Comparison of ENCODE assay signal across 12 cellular contexts in genomic region chr18:80009661-80010550, GRCh38. TPM values are rescaled to one million over a fixed set of nuclear protein-coding genes. Genes with fewer than 3 reads are reported as not detected.
DNase-seq lines count a peak whose midpoint lies in the region; ATAC-seq and TF ChIP-seq lines count a peak whose summit lies in the region.
"Had no signal": no experiment of that assay in that cellular context is flagged by ENCODE, and none has a peak within 500 bp of the region (broad histone marks: within the 10 kb centered on the region; RNA-seq: fewer than 3 reads in every experiment).

No MANE protein-coding gene starts in this region.

- peak overlapping the region; percentile 86 for H3K27ac ChIP-seq in AG04450 (ENCODE audit: low read depth, low read length)
- peak overlapping the region; percentile 21 for H3K27ac ChIP-seq in muscle layer of duodenum (ENCODE audit: low read length)

- TF ChIP-seq CTCF in AG04450 (IDR thresholded peaks at IDR 0.05; ENCODE audit: low read depth, low read length) (no peak), epithelial cell of proximal tubule (conservative IDR thresholded peaks at IDR 0.05; ENCODE audit: low read depth, low read length) (no peak)

- peaks cover 16% of the 10 kb centered on the region for H3K9me3 ChIP-seq in AG04450 (ENCODE audit: control insufficient read depth, insufficient read depth, low read length)
- peaks cover 0 to 30% of the 10 kb centered on the region in 2 donors for H3K9me3 ChIP-seq in muscle layer of duodenum (ENCODE audit: control insufficient read depth in 1 of 2, low read length in 2 of 2)

- H3K4me3 ChIP-seq in AG04450 (ENCODE audit: low read depth, low read length) (no peak overlapping the region), epithelial cell of proximal tubule (ENCODE audit: low read depth, low read length) (peak overlapping the region; percentile 25), muscle layer of duodenum (ENCODE audit: low read depth in 1 of 2, low read length in 2 of 2) (peak overlapping the region in 1 of 2 donors; percentile 10)
- H3K4me3 ChIP-seq: dorsolateral prefrontal cortex had no signal

- H3K4me1 ChIP-seq in muscle layer of duodenum (ENCODE audit: control insufficient read depth in 1 of 2, insufficient read depth in 2 of 2, low read length in 2 of 2): peaks cover 0 to 10% of the 10 kb centered on the region in 2 donors

- DNase-seq in AG04450 (ENCODE audit: low read depth, low spot score) (peak; percentile 85), NCI-H226 (peak; percentile 88), epithelial cell of proximal tubule (ENCODE audit: low read depth) (peak; percentile 91), NCI-H1105 treated with DMSO at 0.1 percent for 48 hours (lab: John Stamatoyannopoulos, UW) (no peak), NCI-H1092 (lab: John Stamatoyannopoulos, UW) (no peak), NCI-H510A (lab: John Stamatoyannopoulos, UW) (no peak)
- DNase-seq: CD4-positive, CD25-positive, alpha-beta regulatory T cell; NCI-H69 had no signal

- ATAC-seq in GM18520 (IDR thresholded peaks at IDR 0.05; ENCODE audit: unreplicated experiment): no peak
- ATAC-seq: stimulated activated effector memory CD8-positive, alpha-beta T cell treated with anti-CD3 and anti-CD28 coated beads, Interleukin-12 subunit alpha, Interleukin-12 subunit beta, amount 100 ng/mL, for 72 hours had no signal

- H3K36me3 ChIP-seq in muscle layer of duodenum (ENCODE audit: control insufficient read depth in 1 of 2, insufficient read depth in 2 of 2, low read length in 2 of 2): peaks cover 0 to 4% of the 10 kb centered on the region in 2 donors

- CTCF ChIA-PET in AG04450 (lab: Charles Lee): no interaction called here

- H3K27me3 ChIP-seq in AG04450 (ENCODE audit: control insufficient read depth, insufficient read depth, low read length): no peaks in the 10 kb centered on the region
- no peaks in the 10 kb centered on the region for H3K27me3 ChIP-seq in muscle layer of duodenum (ENCODE audit: low read depth, low read length)
- H3K27me3 ChIP-seq: dorsolateral prefrontal cortex had no signal

- POLR2A ChIA-PET in AG04450 (lab: Yijun Ruan, JAX): interaction anchor here (1.0 to 1.2 kb wide), 2 partner anchors 18 to 24 kb away, joined by 3 to 5 read pairs; no protein-coding TSS in a partner anchor

RNA-seq across cellular contexts. Expression of gene TXNL4A, which starts 21.5 kb away (rescaled TPM):
- polyA plus RNA-seq in AG04450 (2011; rRNA removed): 114 and 131 TPM in 2 replicates
- 45.5 and 48.7 TPM in 2 replicates for polyA minus RNA-seq in AG04450 (2011; rRNA and poly(A)+ RNA removed)
- total RNA-seq in epithelial cell of proximal tubule: 84.7 and 97.9 TPM in 2 replicates

RNA-seq across cellular contexts. Expression of gene RBFA, which starts 24.3 kb away (rescaled TPM):
- polyA plus RNA-seq in AG04450 (2011; rRNA removed): 32.6 and 32.8 TPM in 2 replicates
- polyA minus RNA-seq in AG04450 (2011; rRNA and poly(A)+ RNA removed): 20.6 and 20.9 TPM in 2 replicates
- 41.5 and 65.2 TPM in 2 replicates for total RNA-seq in epithelial cell of proximal tubule

RNA-seq across cellular contexts. Expression of gene HSBP1L1, which starts 45.5 kb away (rescaled TPM):
- 15.8 and 19.4 TPM in 2 replicates for polyA plus RNA-seq in AG04450 (2011; rRNA removed)
- polyA minus RNA-seq in AG04450 (2011; rRNA and poly(A)+ RNA removed): 1.8 and 4.0 TPM in 2 replicates
- total RNA-seq in epithelial cell of proximal tubule: 35.5 and 44.7 TPM in 2 replicates

RNA-seq across cellular contexts. Expression of gene SLC66A2, which starts 58.5 kb away (rescaled TPM):
- polyA plus RNA-seq in AG04450 (2011; rRNA removed): 13.9 and 18.1 TPM in 2 replicates
- 14.0 and 18.3 TPM in 2 replicates for polyA minus RNA-seq in AG04450 (2011; rRNA and poly(A)+ RNA removed)
- 28.1 and 41.7 TPM in 2 replicates for total RNA-seq in epithelial cell of proximal tubule

Comparison
In these comparisons a context has a peak if more than half of its experiments do, and no peak if none do; other contexts are left out.
1. DNase-seq: peak in AG04450 (single experiment), NCI-H226 (single experiment) and epithelial cell of proximal tubule (single experiment); none in NCI-H1105 treated with DMSO at 0.1 percent for 48 hours (single experiment), NCI-H1092 (single experiment) and NCI-H510A (single experiment).